8 cellular contexts compared by ENCODE assay signal in genomic region chr12:92431146-92431545, GRCh38.
DNase-seq lines count a peak whose midpoint lies in the region; ATAC-seq and TF ChIP-seq lines count a peak whose summit lies in the region.

No MANE protein-coding gene starts in this region.

- H3K9me3 ChIP-seq in suprapubic skin: no peaks in the 10 kb centered on the region

- H3K36me3 ChIP-seq in suprapubic skin: no peaks in the 10 kb centered on the region

- no peaks in the 10 kb centered on the region for H3K4me1 ChIP-seq in suprapubic skin

- TF ChIP-seq POLR2A in suprapubic skin (IDR thresholded peaks at IDR 0.05): no peak

- ATAC-seq in HG03064 (IDR thresholded peaks at IDR 0.05; ENCODE audit: low read depth, unreplicated experiment) (peak; percentile 51), left lobe of liver (no peak)

- TF ChIP-seq CTCF in suprapubic skin (IDR thresholded peaks at IDR 0.05): no peak

- WGBS in suprapubic skin: 68% methylated on average over 5 of the region's 5 CpGs

- H3K27me3 ChIP-seq in suprapubic skin: no peaks in the 10 kb centered on the region

- peak; percentile 21 for DNase-seq in stimulated activated CD8-positive, alpha-beta memory T cell treated with anti-CD3 and anti-CD28 coated beads, Interleukin-12 subunit alpha, Interleukin-12 subunit beta, amount 100 ng/mL, for 1 hour (ENCODE audit: low read depth)
- no peak for DNase-seq in stimulated activated CD8-positive, alpha-beta memory T cell treated with anti-CD3 and anti-CD28 coated beads, Interleukin-4, amount 100 ng/mL, for 48 hours
- DNase-seq in activated CD8-positive, alpha-beta memory T cell treated with anti-CD3 and anti-CD28 coated beads, Interleukin-2, amount 50 U/mL, for 48 hours: peak; percentile 56
- no peak for DNase-seq in NCI-H128 (lab: John Stamatoyannopoulos, UW; ENCODE audit: unreplicated experiment)
- DNase-seq in LoVo (ENCODE audit: low spot score): no peak
- DNase-seq in left lobe of liver (ENCODE audit: low spot score): no peak
- no peak for DNase-seq in suprapubic skin (ENCODE audit: low spot score in 2 of 2)

- TF ChIP-seq EP300 in suprapubic skin (IDR thresholded peaks at IDR 0.05): no peak

- H3K4me3 ChIP-seq in suprapubic skin: no peak overlapping the region

- H3K27ac ChIP-seq in suprapubic skin: no peak overlapping the region

Comparison
In these comparisons a context has a peak if more than half of its experiments do, and no peak if none do; other contexts are left out.
1. DNase-seq: peak in stimulated activated CD8-positive, alpha-beta memory T cell treated with anti-CD3 and anti-CD28 coated beads, Interleukin-12 subunit alpha, Interleukin-12 subunit beta, amount 100 ng/mL, for 1 hour (single experiment) and activated CD8-positive, alpha-beta memory T cell treated with anti-CD3 and anti-CD28 coated beads, Interleukin-2, amount 50 U/mL, for 48 hours (single experiment); none in stimulated activated CD8-positive, alpha-beta memory T cell treated with anti-CD3 and anti-CD28 coated beads, Interleukin-4, amount 100 ng/mL, for 48 hours (single experiment), NCI-H128 (single experiment), LoVo (single experiment), left lobe of liver (single experiment) and suprapubic skin (0 of 2).